28 cellular contexts compared by ENCODE assay signal in genomic region chr4:2494992-2495391, GRCh38. TPM values are rescaled to one million over a fixed set of nuclear protein-coding genes. Genes with fewer than 3 reads are reported as not detected.
DNase-seq lines count a peak whose midpoint lies in the region; ATAC-seq, FAIRE-seq and TF ChIP-seq lines count a peak whose summit lies in the region.
"Had no signal": no experiment of that assay in that cellular context is flagged by ENCODE, and none has a peak within 500 bp of the region (broad histone marks: within the 10 kb centered on the region; RNA-seq: fewer than 3 reads in every experiment).

No MANE protein-coding gene starts in this region.

- H3K9me1 ChIP-seq in endothelial cell of umbilical vein (replicated peaks; ENCODE audit: control insufficient read depth, extremely low read depth, insufficient read depth, low read length) = no peaks in the 10 kb centered on the region

- peak; percentile 66 for ATAC-seq in Right ventricle myocardium superior (ENCODE audit: poor library complexity)
- no peak for ATAC-seq in CD4-positive, alpha-beta T cell (ENCODE audit: poor library complexity)
- ATAC-seq: esophagus mucosa, HCT116 had no signal

- H2AFZ ChIP-seq in endothelial cell of umbilical vein (ENCODE audit: low read depth, low read length) = no peak overlapping the region

- TF ChIP-seq CTCF in endothelial cell of umbilical vein (IDR thresholded peaks at IDR 0.05; ENCODE audit: extremely low read depth in 1 of 2, insufficient read depth in 1 of 2, low read depth in 1 of 2, low read length in 2 of 2) = no peak
- no peak for TF ChIP-seq CTCF in liver (IDR thresholded peaks at IDR 0.05; ENCODE audit: low read depth, low read length, missing input control)
- TF ChIP-seq CTCF in CD4-positive, alpha-beta T cell (IDR thresholded peaks at IDR 0.05) = no peak

- WGBS in liver = 89% methylated on average over 3 of the region's 3 CpGs

- dilution Hi-C loops in endothelial cell of umbilical vein (cut with MboI; ENCODE audit: extremely low pct_ligation_motif_present, low sequenced_read_pairs) = no loop called here

- H3K9ac ChIP-seq in endothelial cell of umbilical vein (replicated peaks; ENCODE audit: extremely low read depth, insufficient read depth, low read length) (no peak overlapping the region), liver (ENCODE audit: low read depth in 1 of 2, low read length in 2 of 2) (no peak overlapping the region)

- no peaks in the 10 kb centered on the region for H3K27me3 Mint-ChIP-seq in CD4-positive, alpha-beta T cell
- H3K27me3 Mint-ChIP-seq: activated naive CD8-positive, alpha-beta T cell had no signal

- H4K20me1 ChIP-seq in endothelial cell of umbilical vein (replicated peaks; ENCODE audit: control insufficient read depth, extremely low read depth, insufficient read depth, low read length) = peaks cover 13% of the 10 kb centered on the region

- no peak overlapping the region for H3K4me3 ChIP-seq in endothelial cell of umbilical vein (replicated peaks in 1 of 3; ENCODE audit: insufficient read depth in 1 of 3, low read depth in 1 of 3, low read length in 3 of 3)
- no peak overlapping the region for H3K4me3 ChIP-seq in liver (ENCODE audit: low read depth in 1 of 3, low read length in 3 of 3)
- H3K4me3 ChIP-seq: gastrocnemius medialis, smooth muscle cell had no signal

- H3K4me1 Mint-ChIP-seq in CD4-positive, alpha-beta T cell (ENCODE audit: low read depth) = peaks cover 23% of the 10 kb centered on the region

- TF ChIP-seq POLR2A in endothelial cell of umbilical vein (IDR thresholded peaks at IDR 0.05; ENCODE audit: low read depth, low read length) = no peak

- no peak overlapping the region for H3K4me3 Mint-ChIP-seq in CD4-positive, alpha-beta T cell
- H3K4me3 Mint-ChIP-seq: activated naive CD8-positive, alpha-beta T cell had no signal

- H3K36me3 Mint-ChIP-seq in CD4-positive, alpha-beta T cell (ENCODE audit: low read depth) = peaks cover 88% of the 10 kb centered on the region

- no peak for TF ChIP-seq RAD21 in liver (IDR thresholded peaks at IDR 0.05)

- intact Hi-C loops in Right ventricle myocardium superior (cut with DNase I) = no loop called here
- intact Hi-C loops in cardiac septum (cut with DNase I) = no loop called here
- intact Hi-C loops in endothelial cell of umbilical vein (cut with micrococcal nuclease) = loop anchor here (1.0 kb wide), 1 partner anchor 10 kb away; no protein-coding TSS in a partner anchor
- intact Hi-C loops in CD4-positive, alpha-beta T cell (cut with DNase I, micrococcal nuclease) = no loop called here

- FAIRE-seq in endothelial cell of umbilical vein (lab: Jason Lieb, UNC) = peak; percentile 43
- FAIRE-seq: astrocyte, GM19239 had no signal

- H3K36me3 ChIP-seq in endothelial cell of umbilical vein (ENCODE audit: control insufficient read depth in 2 of 2, extremely low read depth in 1 of 2, insufficient read depth in 2 of 2, low read length in 2 of 2) = peaks cover 18 to 21% of the 10 kb centered on the region in 2 experiments
- H3K36me3 ChIP-seq in liver (ENCODE audit: control insufficient read depth in 4 of 4, insufficient read depth in 3 of 4, low read depth in 1 of 4, low read length in 3 of 4) = peaks cover 10 to 47% (median 34%) of the 10 kb centered on the region in 4 donors

- CTCF ChIA-PET in endothelial cell of umbilical vein (lab: Charles Lee) = no interaction called here
- CTCF ChIA-PET in CD4-positive, alpha-beta T cell (lab: Charles Lee) = no interaction called here

- H3K9me3 Mint-ChIP-seq in CD4-positive, alpha-beta T cell = no peaks in the 10 kb centered on the region

- H3K79me2 ChIP-seq in endothelial cell of umbilical vein (ENCODE audit: control insufficient read depth, insufficient read depth, low read length) = peaks cover 66% of the 10 kb centered on the region

- H3K27me3 ChIP-seq in endothelial cell of umbilical vein (ENCODE audit: control insufficient read depth in 2 of 2, insufficient read depth in 2 of 2, low read length in 2 of 2) = no peaks in the 10 kb centered on the region
- H3K27me3 ChIP-seq in liver (ENCODE audit: control insufficient read depth in 4 of 4, insufficient read depth in 4 of 4, low read length in 3 of 4) = no peaks in the 10 kb centered on the region
- no peaks in the 10 kb centered on the region for H3K27me3 ChIP-seq in CD4-positive, alpha-beta T cell (ENCODE audit: control insufficient read depth, insufficient read depth, low read length)
- H3K27me3 ChIP-seq: gastrocnemius medialis had no signal

- no peak overlapping the region for H3K4me2 ChIP-seq in endothelial cell of umbilical vein (ENCODE audit: insufficient read depth, low read length)
- H3K4me2 ChIP-seq: smooth muscle cell had no signal

- H3K9me3 ChIP-seq in endothelial cell of umbilical vein (replicated peaks; ENCODE audit: control insufficient read depth, insufficient read depth, low read length) (no peaks in the 10 kb centered on the region), liver (ENCODE audit: control insufficient read depth in 4 of 4, low read length in 3 of 4) (no peaks in the 10 kb centered on the region)
- no peaks in the 10 kb centered on the region for H3K9me3 ChIP-seq in CD4-positive, alpha-beta T cell (ENCODE audit: control insufficient read depth, low read length)
- H3K9me3 ChIP-seq: gastrocnemius medialis had no signal

- H3K27ac ChIP-seq in endothelial cell of umbilical vein (ENCODE audit: insufficient read depth, low read depth, low read length) (peak overlapping the region; percentile 11), liver (ENCODE audit: low read depth in 1 of 2, low read length in 2 of 2) (no peak overlapping the region)
- no peak overlapping the region for H3K27ac ChIP-seq in CD4-positive, alpha-beta T cell (ENCODE audit: low read depth, low read length)

- H3K27ac Mint-ChIP-seq in CD4-positive, alpha-beta T cell = no peak overlapping the region
- H3K27ac Mint-ChIP-seq: activated naive CD8-positive, alpha-beta T cell had no signal

- peak; percentile 46 for DNase-seq in Right ventricle myocardium superior
- DNase-seq in cardiac septum (ENCODE audit: low spot score) = no peak
- no peak for DNase-seq in endothelial cell of umbilical vein (ENCODE audit: low read depth, low spot score)
- DNase-seq in CD4-positive, alpha-beta T cell = no peak
- DNase-seq in KG1 (lab: John Stamatoyannopoulos, UW) = no peak
- DNase-seq in NCI-H82 treated with DMSO at 0.1 percent for 48 hours (lab: John Stamatoyannopoulos, UW; ENCODE audit: unreplicated experiment) = no peak
- DNase-seq in epidermal melanocyte (ENCODE audit: insufficient read length, low spot score) = no peak
- DNase-seq: activated CD4-positive, alpha-beta T cell treated with anti-CD3 and anti-CD28 coated beads, Interleukin-2, amount 50 U/mL, for 48 hours; activated CD4-positive, CD25-positive, alpha-beta regulatory T cell; activated CD8-positive, alpha-beta memory T cell treated with anti-CD3 and anti-CD28 coated beads, Interleukin-2, amount 50 U/mL, for 48 hours; C1 segment of cervical spinal cord; cerebellar nuclear complex; effector CD4-positive, alpha-beta T cell; EL; gastrocnemius medialis; islet precursor cell; NCI-H1417 treated with DMSO at 0.1 percent for 48 hours; NCI-H446; nucleus accumbens; stimulated activated CD4-positive, alpha-beta T cell treated with anti-CD3 and anti-CD28 coated beads, Interleukin-2, amount 100 ng/mL, for 24 hours; T1000 had no signal

- POLR2A ChIA-PET in endothelial cell of umbilical vein (lab: Charles Lee) = no interaction called here
- POLR2A ChIA-PET in CD4-positive, alpha-beta T cell (lab: Charles Lee) = interaction anchor here (1.2 kb wide), 1 partner anchor 25 kb away, joined by 3 read pairs; no protein-coding TSS in a partner anchor

- H3K4me1 ChIP-seq in endothelial cell of umbilical vein (ENCODE audit: control insufficient read depth, extremely low read depth, insufficient read depth, low read length) (peaks cover 25% of the 10 kb centered on the region), liver (ENCODE audit: control insufficient read depth in 4 of 4, insufficient read depth in 4 of 4, low read length in 3 of 4) (peaks cover 0 to 3% (median 1%) of the 10 kb centered on the region in 4 donors)

- BruUV-seq in endothelial cell of umbilical vein (replicated peaks; lab: Mats Ljungman, UMichigan) = no TSS peak

TF ChIP-seq in endothelial cell of umbilical vein, 7 proteins besides CTCF, POLR2A, EP300 and RAD21:
- TF ChIP-seq EZH2 (IDR thresholded peaks at IDR 0.05; ENCODE audit: borderline replicate concordance, low read depth, low read length, severe bottlenecking) (no peak), GATA2 (IDR thresholded peaks at IDR 0.05; ENCODE audit: insufficient read depth, insufficient read length, low read depth, low read length) (no peak)

TF ChIP-seq in liver, 16 proteins besides CTCF, POLR2A, EP300 and RAD21:
- TF ChIP-seq HNF4A (conservative IDR thresholded peaks at IDR 0.05) (no peak), NR2F2 (IDR thresholded peaks at IDR 0.05) (peak; percentile 58)

RNA-seq across cellular contexts. Expression of gene RNF4, which starts 26.1 kb away (rescaled TPM):
- 22.3 TPM for total RNA-seq in Right ventricle myocardium superior
- 29.7 TPM for total RNA-seq in cardiac septum
- 67.5 and 71.4 TPM in 2 replicates for total RNA-seq in endothelial cell of umbilical vein
- polyA plus RNA-seq in endothelial cell of umbilical vein = 56.9 and 64.3 TPM in 2 replicates
- polyA plus RNA-seq in endothelial cell of umbilical vein (2011; cell fraction: cytosol; rRNA removed) = 71.9 and 85.2 TPM in 2 replicates
- polyA plus RNA-seq in endothelial cell of umbilical vein (2011; cell fraction: nucleus; rRNA removed) = 65.4 and 73.0 TPM in 2 replicates
- 45.8 and 52.5 TPM in 2 replicates for polyA plus RNA-seq in endothelial cell of umbilical vein (2012)
- 60.7 and 73.2 TPM in 2 replicates for polyA minus RNA-seq in endothelial cell of umbilical vein
- 34.3 TPM for polyA minus RNA-seq in endothelial cell of umbilical vein (2011; cell fraction: cytosol; rRNA and poly(A)+ RNA removed)
- polyA minus RNA-seq in endothelial cell of umbilical vein (2011; cell fraction: nucleus; rRNA and poly(A)+ RNA removed) = 49.9 and 57.5 TPM in 2 replicates
- 10 to 100 TPM; 17.1 to 31.0 TPM for total RNA-seq in liver
- 10 to 100 TPM; 13.0 to 17.3 TPM for polyA plus RNA-seq in liver
- 100 to 1,000 TPM; 106 to 109 TPM for total RNA-seq in CD4-positive, alpha-beta T cell

RNA-seq across cellular contexts. Expression of gene FAM193A, which starts 41.5 kb away (rescaled TPM):
- 14.5 TPM for total RNA-seq in Right ventricle myocardium superior
- total RNA-seq in cardiac septum = 19.5 TPM
- 32.0 and 32.1 TPM in 2 replicates for total RNA-seq in endothelial cell of umbilical vein
- polyA plus RNA-seq in endothelial cell of umbilical vein = 12.3 TPM in 2 replicates
- polyA plus RNA-seq in endothelial cell of umbilical vein (2011; cell fraction: cytosol; rRNA removed) = 11.5 and 12.2 TPM in 2 replicates
- polyA plus RNA-seq in endothelial cell of umbilical vein (2011; cell fraction: nucleus; rRNA removed) = 37.7 and 38.6 TPM in 2 replicates
- 13.8 and 13.9 TPM in 2 replicates for polyA plus RNA-seq in endothelial cell of umbilical vein (2012)
- polyA minus RNA-seq in endothelial cell of umbilical vein = 23.4 and 26.9 TPM in 2 replicates
- polyA minus RNA-seq in endothelial cell of umbilical vein (2011; cell fraction: cytosol; rRNA and poly(A)+ RNA removed) = 9.9 TPM
- 44.1 and 45.2 TPM in 2 replicates for polyA minus RNA-seq in endothelial cell of umbilical vein (2011; cell fraction: nucleus; rRNA and poly(A)+ RNA removed)
- total RNA-seq in liver = 10 to 100 TPM in 1 of 2 donors, 1 to 10 TPM in 1; 9.6 to 10.2 TPM
- 1 to 10 TPM; 3.9 to 4.3 TPM for polyA plus RNA-seq in liver
- total RNA-seq in CD4-positive, alpha-beta T cell = 10 to 100 TPM; 28.4 to 30.0 TPM
